25 cellular contexts compared by ENCODE assay signal in genomic region chr7:128268233-128268632, GRCh38. TPM values are rescaled to one million over a fixed set of nuclear protein-coding genes. Genes with fewer than 3 reads are reported as not detected.
DNase-seq lines count a peak whose midpoint lies in the region; ATAC-seq, FAIRE-seq and TF ChIP-seq lines count a peak whose summit lies in the region.
"Had no signal": no experiment of that assay in that cellular context is flagged by ENCODE, and none has a peak within 500 bp of the region (broad histone marks: within the 10 kb centered on the region; RNA-seq: fewer than 3 reads in every experiment).

No MANE protein-coding gene starts in this region.

- TF ChIP-seq POLR2A in H1 (IDR thresholded peaks at IDR 0.05; ENCODE audit: control extremely low read depth in 1 of 2, low read depth in 2 of 2, low read length in 2 of 2) = no peak

- no peak for TF ChIP-seq RAD21 in H1 (IDR thresholded peaks at IDR 0.05 in 1 of 2, conservative IDR thresholded peaks at IDR 0.05 in 1 of 2; ENCODE audit: low read depth in 2 of 2, low read length in 2 of 2)

- no peak overlapping the region for H3K4ac ChIP-seq in H1 (replicated peaks; ENCODE audit: insufficient read length, low read depth, low read length)
- H3K4ac ChIP-seq in neuronal stem cell (ENCODE audit: low read length) = no peak overlapping the region

- H2BK20ac ChIP-seq in H1 (ENCODE audit: low read length) = peak overlapping the region; percentile 89

- no peak for TF ChIP-seq EP300 in H1 (IDR thresholded peaks at IDR 0.05; ENCODE audit: borderline replicate concordance in 1 of 2, low read depth in 2 of 2, low read length in 2 of 2)

- H2BK5ac ChIP-seq in H1 (ENCODE audit: low read depth, low read length) (peak overlapping the region; percentile 26; the same call in 1 of the 2 replicates), neuronal stem cell (ENCODE audit: low read length) (no peak overlapping the region)

- H3K23me2 ChIP-seq in H1 (ENCODE audit: low read depth, low read length) = no peaks in the 10 kb centered on the region; the same call in 1 of the 2 replicates

- H3K9me3 ChIP-seq in WERI-Rb-1 (ENCODE audit: severe bottlenecking) (no peaks in the 10 kb centered on the region), H1 (ENCODE audit: insufficient read depth in 2 of 2, low read depth in 1 of 2, low read length in 1 of 2) (no peaks in the 10 kb centered on the region), neuronal stem cell (replicated peaks in 1 of 2; ENCODE audit: control insufficient read depth in 2 of 2, insufficient read depth in 1 of 2, low read depth in 1 of 2, low read length in 2 of 2) (no peaks in the 10 kb centered on the region)
- H3K9me3 ChIP-seq: A549, Peyer's patch had no signal

- H3K4me1 ChIP-seq in H1 (replicated peaks in 1 of 4; ENCODE audit: control insufficient read depth in 3 of 4, insufficient read depth in 4 of 4, low read length in 3 of 4) (peaks cover 4 to 30% (median 22%) of the 10 kb centered on the region in 4 experiments), neuronal stem cell (ENCODE audit: control insufficient read depth in 2 of 2, insufficient read depth in 1 of 2, low read depth in 1 of 2, low read length in 2 of 2) (peaks cover 16 to 18% of the 10 kb centered on the region in 2 donors)

- 0 out of 2 replicates have a peak overlapping the region, but pooled peaks have one; percentile 9 for H3K18ac ChIP-seq in H1 (ENCODE audit: extremely low read depth, low read length)
- peak overlapping the region; percentile 70 for H3K18ac ChIP-seq in neuronal stem cell (ENCODE audit: low read length)

- FAIRE-seq in H1 (lab: Jason Lieb, UNC) = no peak
- FAIRE-seq: A549, GM12892, GM18507 had no signal

- H2BK120ac ChIP-seq in H1 (replicated peaks; ENCODE audit: low read depth, low read length) = no peak overlapping the region
- no peak overlapping the region for H2BK120ac ChIP-seq in neuronal stem cell (ENCODE audit: low read depth, low read length)

- 85% methylated on average over 2 of the region's 2 CpGs; no CpG with 5 or more reads in 1 of the 2 experiments for WGBS in H1 (ENCODE audit: extremely low coverage in 1 of 2, insufficient coverage in 1 of 2, insufficient read length in 1 of 2, insufficient replicate concordance in 2 of 2, low coverage in 1 of 2, low lambda C conversion rate in 2 of 2, missing lambda C conversion rate in 1 of 2), 2 experiments
- no CpG with 5 or more reads among the region's 2 CpGs for WGBS in neuronal stem cell (ENCODE audit: extremely low coverage in 2 of 2, insufficient read length in 2 of 2, insufficient replicate concordance in 1 of 2), 2 donors

- H3K23ac ChIP-seq in H1 (ENCODE audit: insufficient read length) = no peak overlapping the region
- no peak overlapping the region for H3K23ac ChIP-seq in neuronal stem cell (ENCODE audit: low read depth, low read length, poor library complexity)

- H3K36me3 ChIP-seq in WERI-Rb-1 = no peaks in the 10 kb centered on the region
- H3K36me3 ChIP-seq in H1 (ENCODE audit: control insufficient read depth in 2 of 4, insufficient read depth in 4 of 4, low read length in 3 of 4) = no peaks in the 10 kb centered on the region
- no peaks in the 10 kb centered on the region for H3K36me3 ChIP-seq in neuronal stem cell (replicated peaks in 1 of 2; ENCODE audit: control insufficient read depth in 2 of 2, insufficient read depth in 2 of 2, low read length in 2 of 2)
- H3K36me3 ChIP-seq: BLaER1, Peyer's patch had no signal

- H2AK5ac ChIP-seq in H1 (ENCODE audit: low read depth, low read length) (no peak overlapping the region), neuronal stem cell (ENCODE audit: low read depth, low read length) (no peak overlapping the region)

- no peak overlapping the region for H3K56ac ChIP-seq in H1 (replicated peaks; ENCODE audit: insufficient read length, low read depth, low read length)

- H4K8ac ChIP-seq in H1 (ENCODE audit: extremely low read depth, insufficient read depth, low read length) (no peak overlapping the region), neuronal stem cell (ENCODE audit: low read depth, low read length) (no peak overlapping the region)

- ATAC-seq in HG02642 (IDR thresholded peaks at IDR 0.05; ENCODE audit: poor library complexity, unreplicated experiment) = no peak
- ATAC-seq: A549 had no signal

- CTCF ChIA-PET in H1 (lab: Charles Lee; ENCODE audit: partially characterized antibody) = interaction anchor here (1.2 to 1.6 kb wide), 3 partner anchors 9 to 50 kb away, joined by 3 to 5 read pairs (median 4); no protein-coding TSS in a partner anchor

- H4K20me1 ChIP-seq in H1 (replicated peaks in 1 of 2; ENCODE audit: control insufficient read depth in 1 of 2, insufficient read depth in 2 of 2, low read length in 2 of 2) = no peaks in the 10 kb centered on the region
- H4K20me1 ChIP-seq: BLaER1 had no signal

- H2BK15ac ChIP-seq in H1 (ENCODE audit: low read length) = peak overlapping the region; percentile 90; the same call in 1 of the 2 replicates
- H2BK15ac ChIP-seq in neuronal stem cell (ENCODE audit: low read length) = peak overlapping the region; percentile 25

- H3K14ac ChIP-seq in H1 (ENCODE audit: insufficient read length) = no peak overlapping the region
- no peak overlapping the region for H3K14ac ChIP-seq in neuronal stem cell (ENCODE audit: low read length)

- H3K9ac ChIP-seq in H1 (replicated peaks in 1 of 4; ENCODE audit: extremely low read depth in 1 of 4, low read depth in 3 of 4, low read length in 3 of 4) (no peak overlapping the region), neuronal stem cell (ENCODE audit: low read depth, low read length, poor library complexity) (no peak overlapping the region)
- H3K9ac ChIP-seq: BLaER1 had no signal

- POLR2A ChIA-PET in H1 (lab: Charles Lee; ENCODE audit: partially characterized antibody) = interaction anchor here (1.2 to 2.6 kb wide), 4 partner anchors 8 to 56 kb away, joined by 3 to 23 read pairs (median 6); no protein-coding TSS in a partner anchor

- TF ChIP-seq CTCF in WERI-Rb-1 (IDR thresholded peaks at IDR 0.05; ENCODE audit: low read depth, low read length) (no peak), H1 (IDR thresholded peaks at IDR 0.05; ENCODE audit: control extremely low read depth in 1 of 3, insufficient read depth in 1 of 3, low read depth in 1 of 3, low read length in 3 of 3) (no peak)

- H3K4me2 ChIP-seq in H1 (ENCODE audit: insufficient read depth in 1 of 2, low read depth in 2 of 2, low read length in 2 of 2) (no peak overlapping the region), neuronal stem cell (ENCODE audit: insufficient read depth, low read length, poor library complexity, severe bottlenecking) (no peak overlapping the region)
- H3K4me2 ChIP-seq: A549, BLaER1 had no signal

- peak overlapping the region; percentile 98 for H3K27ac ChIP-seq in WERI-Rb-1
- no peak overlapping the region for H3K27ac ChIP-seq in H1 (ENCODE audit: low read depth, low read length)
- H3K27ac ChIP-seq in neuronal stem cell (replicated peaks; ENCODE audit: low read length) = no peak overlapping the region
- H3K27ac ChIP-seq: BLaER1, Peyer's patch had no signal

- in situ Hi-C loops in G401 (cut with HindIII; ENCODE audit: low sequenced_read_pairs) = no loop called here

- peak; percentile 28 for DNase-seq in G401 (ENCODE audit: low spot score)
- DNase-seq in WERI-Rb-1 = peak; percentile 76
- DNase-seq in H1 (ENCODE audit: low read depth in 1 of 2, low spot score in 2 of 2) = no peak
- DNase-seq in neuronal stem cell (ENCODE audit: low spot score) = no peak
- DNase-seq in NCI-H187 (lab: John Stamatoyannopoulos, UW) = no peak
- DNase-seq in NCI-H2171 treated with DMSO at 0.1 percent for 48 hours (lab: John Stamatoyannopoulos, UW) = no peak
- no peak for DNase-seq in foreskin melanocyte
- DNase-seq: Calu3; CD4-positive, alpha-beta memory T cell; GOT3; HFFc6; KG1; MV-4-11; NCI-H187 treated with DMSO at 0.1 percent for 48 hours; NCI-H2171; NCI-H69; NK-92 treated with Interleukin-12 subunit alpha and Interleukin-12 subunit beta, amount 100 ng/mL, for 24 hours; Peyer's patch had no signal

- H4K5ac ChIP-seq in H1 (ENCODE audit: insufficient read length, low read depth, low read length) = no peak overlapping the region

- H3K4me3 ChIP-seq in WERI-Rb-1 (ENCODE audit: low read depth, low read length) = no peak overlapping the region
- H3K4me3 ChIP-seq in H1 (ENCODE audit: extremely low read depth in 1 of 4, insufficient read depth in 2 of 4, low read depth in 3 of 4, low read length in 4 of 4) = no peak overlapping the region
- H3K4me3 ChIP-seq in neuronal stem cell (ENCODE audit: low read length in 2 of 2) = no peak overlapping the region
- H3K4me3 ChIP-seq: A549, BLaER1, Peyer's patch had no signal

- no peaks in the 10 kb centered on the region for H3K27me3 ChIP-seq in WERI-Rb-1 (ENCODE audit: insufficient read depth, low read depth, severe bottlenecking)
- H3K27me3 ChIP-seq in H1 (replicated peaks in 1 of 4; ENCODE audit: control insufficient read depth in 3 of 4, extremely low read depth in 1 of 4, insufficient read depth in 3 of 4, low read length in 3 of 4) = peaks cover 0 to 3% (median 1%) of the 10 kb centered on the region in 4 experiments; a peak in 2 of 7 replicates
- no peaks in the 10 kb centered on the region for H3K27me3 ChIP-seq in neuronal stem cell (ENCODE audit: control insufficient read depth in 3 of 3, insufficient read depth in 3 of 3, low read depth in 1 of 3, low read length in 3 of 3)
- H3K27me3 ChIP-seq: BLaER1 had no signal

- H4K91ac ChIP-seq in H1 (replicated peaks; ENCODE audit: insufficient read length, low read length) (peak overlapping the region; percentile 44), neuronal stem cell (ENCODE audit: low read depth, low read length, poor library complexity) (no peak overlapping the region)

- no peaks in the 10 kb centered on the region for H3K79me2 ChIP-seq in H1 (ENCODE audit: control insufficient read depth in 1 of 2, insufficient read depth in 2 of 2, low read length in 2 of 2)

- H2BK12ac ChIP-seq in H1 (ENCODE audit: low read depth, low read length) (peak overlapping the region; percentile 89; the same call in 1 of the 2 replicates), neuronal stem cell (ENCODE audit: low read length) (no peak overlapping the region)

- H2AFZ ChIP-seq in H1 (ENCODE audit: low read length) (no peak overlapping the region), neuronal stem cell (ENCODE audit: low read length) (peak overlapping the region; percentile 42)

- H3K79me1 ChIP-seq in H1 (ENCODE audit: low read depth, low read length) (no peaks in the 10 kb centered on the region), neuronal stem cell (ENCODE audit: low read depth, low read length) (no peaks in the 10 kb centered on the region)

RNA-seq across cellular contexts. Expression of gene LEP, which starts 27.2 kb away (rescaled TPM):
- total RNA-seq in G401 (2014; rRNA removed; shearing (Covaris generic)) = not detected in 2 replicates
- total RNA-seq in H1 (2021; fragmentation: NEBNext Ultra II Directional; extraction: Animal tissue kit (Norgen Biotek cat#: 25700)) = not detected in 2 replicates
- polyA plus RNA-seq in H1 (2011; rRNA removed) = not detected in 2 replicates
- polyA plus RNA-seq in H1 (2011; cell fraction: cytosol; rRNA removed) = not detected
- not detected for polyA plus RNA-seq in H1 (2011; cell fraction: nucleus; rRNA removed)
- not detected in 4 replicates for polyA plus RNA-seq in H1 (2012, experiment 1 of 2)
- not detected for polyA plus RNA-seq in H1 (2012, experiment 2 of 2)
- polyA plus RNA-seq in H1 (2013, experiment 1 of 2) = not detected
- not detected for polyA plus RNA-seq in H1 (2013, experiment 2 of 2)
- not detected in 2 replicates for polyA minus RNA-seq in H1 (2011; rRNA and poly(A)+ RNA removed)
- polyA minus RNA-seq in H1 (2011; cell fraction: cytosol; rRNA and poly(A)+ RNA removed) = not detected
- polyA minus RNA-seq in H1 (2011; cell fraction: nucleus; rRNA and poly(A)+ RNA removed) = not detected
- not detected for polyA plus RNA-seq in neuronal stem cell (2013, experiment 1 of 2)
- polyA plus RNA-seq in neuronal stem cell (2013, experiment 2 of 2) = not detected
- total RNA-seq: Calu3; CD4-positive, alpha-beta memory T cell; HFFc6; HT-29; SK-MEL-5 had no signal
- polyA plus RNA-seq: A549; CD4-positive, alpha-beta memory T cell had no signal

Comparison
In these comparisons a context has a peak if more than half of its experiments do, and no peak if none do; other contexts are left out.
1. DNase-seq: peak in G401 (single experiment) and WERI-Rb-1 (single experiment); none in H1 (0 of 2), neuronal stem cell (single experiment), NCI-H187 (0 of 2), NCI-H2171 treated with DMSO at 0.1 percent for 48 hours (single experiment) and foreskin melanocyte (single experiment).